13 cellular contexts compared by ENCODE assay signal in genomic region chr3:29319262-29319661, GRCh38. TPM values are rescaled to one million over a fixed set of nuclear protein-coding genes. Genes with fewer than 3 reads are reported as not detected.
A peak's percentile ranks its signal among the peaks of the same experiment; 100 is the strongest.
DNase-seq lines count a peak whose midpoint lies in the region; ATAC-seq, FAIRE-seq and TF ChIP-seq lines count a peak whose summit lies in the region.
"Had no signal": no experiment of that assay in that cellular context is flagged by ENCODE, and none has a peak within 500 bp of the region (broad histone marks: within the 10 kb centered on the region; RNA-seq: fewer than 3 reads in every experiment).

No MANE protein-coding gene starts in this region.

- no peak overlapping the region for H3K9ac ChIP-seq in OCI-LY3 (ENCODE audit: low read length)
- H3K9ac ChIP-seq: KMS-11 had no signal

- H3K27ac ChIP-seq in OCI-LY3 (ENCODE audit: low read length) (peak overlapping the region; percentile 39; the same call in 1 of the 2 replicates), tibial nerve (no peak overlapping the region)
- H3K27ac ChIP-seq: KMS-11 had no signal

- H3K4me2 ChIP-seq in OCI-LY3 (ENCODE audit: low read length), result peak overlapping the region; percentile 60
- H3K4me2 ChIP-seq: KMS-11 had no signal

- H3K9me3 Mint-ChIP-seq in activated naive CD4-positive, alpha-beta T cell treated with anti-CD3 and anti-CD28 coated beads, Interleukin-2, amount 10 ng/mL, durations not matched to agents 7 days and 5 days, result no peaks in the 10 kb centered on the region

- WGBS in tibial nerve, 2 donors, result 79 to 89% methylated on average over 4 of the region's 4 CpGs

- TF ChIP-seq CTCF in OCI-LY3 (IDR thresholded peaks at IDR 0.05; ENCODE audit: low read depth, low read length) (no peak), tibial nerve (IDR thresholded peaks at IDR 0.05) (no peak)

- H3K4me3 Mint-ChIP-seq in activated naive CD4-positive, alpha-beta T cell treated with anti-CD3 and anti-CD28 coated beads, Interleukin-2, amount 10 ng/mL, durations not matched to agents 7 days and 5 days, result no peak overlapping the region

- DNase-seq in GM18507 (ENCODE audit: extremely low spot score, insufficient read length, low read depth) (no peak), hepatic stellate cell (ENCODE audit: low spot score) (no peak), DMS 273 treated with DMSO at 0.1 percent for 48 hours (lab: John Stamatoyannopoulos, UW) (no peak), tibial nerve (ENCODE audit: low spot score in 2 of 2) (no peak)
- no peak for DNase-seq in activated naive CD4-positive, alpha-beta T cell treated with anti-CD3 and anti-CD28 coated beads, Interleukin-2, amount 10 ng/mL, durations not matched to agents 7 days and 5 days
- DNase-seq: activated gamma-delta T cell; BE2C; glutamatergic neuron; stimulated activated CD4-positive, alpha-beta T cell treated with anti-CD3 and anti-CD28 coated beads, Interleukin-12 subunit alpha, Interleukin-12 subunit beta, amount 100 ng/mL, for 4 hours had no signal

- H3K9me3 ChIP-seq in OCI-LY3 (ENCODE audit: insufficient read depth, low read length) (no peaks in the 10 kb centered on the region), tibial nerve (no peaks in the 10 kb centered on the region)
- H3K9me3 ChIP-seq: BE2C had no signal

- H3K4me1 Mint-ChIP-seq in activated naive CD4-positive, alpha-beta T cell treated with anti-CD3 and anti-CD28 coated beads, Interleukin-2, amount 10 ng/mL, durations not matched to agents 7 days and 5 days, result no peaks in the 10 kb centered on the region

- no peaks in the 10 kb centered on the region for H3K36me3 ChIP-seq in OCI-LY3 (replicated peaks; ENCODE audit: low read depth, low read length)
- no peaks in the 10 kb centered on the region for H3K36me3 ChIP-seq in tibial nerve
- H3K36me3 ChIP-seq: BE2C had no signal

- H3K27me3 Mint-ChIP-seq in activated naive CD4-positive, alpha-beta T cell treated with anti-CD3 and anti-CD28 coated beads, Interleukin-2, amount 10 ng/mL, durations not matched to agents 7 days and 5 days, result no peaks in the 10 kb centered on the region

- H3K79me2 ChIP-seq in OCI-LY3 (ENCODE audit: low read length), result no peaks in the 10 kb centered on the region

- peak; percentile 78 for FAIRE-seq in GM18507 (lab: Jason Lieb, UNC)

- CTCF ChIA-PET in activated naive CD4-positive, alpha-beta T cell treated with anti-CD3 and anti-CD28 coated beads, Interleukin-2, amount 10 ng/mL, durations not matched to agents 7 days and 5 days (lab: Charles Lee), result no interaction called here

- TF ChIP-seq EP300 in tibial nerve (IDR thresholded peaks at IDR 0.05), result no peak

- no peaks in the 10 kb centered on the region for H4K20me1 ChIP-seq in OCI-LY3 (ENCODE audit: insufficient read depth, low read length)

- no peak for TF ChIP-seq POLR2A in tibial nerve (IDR thresholded peaks at IDR 0.05)

- H3K4me1 ChIP-seq in OCI-LY3 (ENCODE audit: low read length) (peaks cover 30% of the 10 kb centered on the region), tibial nerve (peaks cover 0 to 83% (median 23%) of the 10 kb centered on the region in 4 donors)

- no peaks in the 10 kb centered on the region for H3K36me3 Mint-ChIP-seq in activated naive CD4-positive, alpha-beta T cell treated with anti-CD3 and anti-CD28 coated beads, Interleukin-2, amount 10 ng/mL, durations not matched to agents 7 days and 5 days

- H3K27me3 ChIP-seq in OCI-LY3 (ENCODE audit: low read depth, low read length), result peaks cover 10% of the 10 kb centered on the region; the same call in 1 of the 2 replicates
- no peaks in the 10 kb centered on the region for H3K27me3 ChIP-seq in tibial nerve
- H3K27me3 ChIP-seq: BE2C had no signal

- no peak overlapping the region for H2AFZ ChIP-seq in OCI-LY3 (ENCODE audit: low read depth, low read length)

- ATAC-seq in GM21381 (IDR thresholded peaks at IDR 0.05; ENCODE audit: unreplicated experiment) (peak; percentile 77), HG03064 (IDR thresholded peaks at IDR 0.05; ENCODE audit: low read depth, unreplicated experiment) (peak; percentile 79)

- no peak overlapping the region for H3K27ac Mint-ChIP-seq in activated naive CD4-positive, alpha-beta T cell treated with anti-CD3 and anti-CD28 coated beads, Interleukin-2, amount 10 ng/mL, durations not matched to agents 7 days and 5 days

- H3K4me3 ChIP-seq in OCI-LY3 (ENCODE audit: low read length) (peak overlapping the region; percentile 37), tibial nerve (no peak overlapping the region)

RNA-seq across cellular contexts. Expression of gene RBMS3, which starts 38.4 kb away (rescaled TPM):
- total RNA-seq in tibial nerve, result 100 to 1,000 TPM; 157 to 175 (median 161) TPM
